In genomic region chr19:42312370-42312769, GRCh38 we compare ENCODE assay signal across 13 cellular contexts. TPM values are rescaled to one million over a fixed set of nuclear protein-coding genes. Genes with fewer than 3 reads are reported as not detected.
DNase-seq lines count a peak whose midpoint lies in the region; ATAC-seq and TF ChIP-seq lines count a peak whose summit lies in the region.
"Had no signal": no experiment of that assay in that cellular context is flagged by ENCODE, and none has a peak within 500 bp of the region (broad histone marks: within the 10 kb centered on the region; RNA-seq: fewer than 3 reads in every experiment).

No MANE protein-coding gene starts in this region.

- H3K27me3 ChIP-seq in DOHH2 (ENCODE audit: control insufficient read depth, low read length) (peaks cover 25% of the 10 kb centered on the region), Karpas-422 (ENCODE audit: low read length) (no peaks in the 10 kb centered on the region), neural progenitor cell (peaks cover 50% of the 10 kb centered on the region), body of pancreas (no peaks in the 10 kb centered on the region), left ventricle myocardium inferior (ENCODE audit: low read depth) (peaks cover 63% of the 10 kb centered on the region)
- H3K27me3 ChIP-seq: vagina had no signal

- ATAC-seq in body of pancreas: no peak

- intact Hi-C loops in body of pancreas (cut with DNase I) (no loop called here), left ventricle myocardium inferior (cut with micrococcal nuclease) (no loop called here)

- H3K36me3 Mint-ChIP-seq in brain (no peaks in the 10 kb centered on the region), neural progenitor cell (peaks cover 2% of the 10 kb centered on the region)

- H3F3A ChIP-seq in DOHH2 (ENCODE audit: control insufficient read depth, insufficient read depth) (0 out of 2 replicates have a peak, but pooled peaks cover 5% of the 10 kb centered on the region), neural progenitor cell (ENCODE audit: low read depth) (peaks cover 8% of the 10 kb centered on the region)

- H3K27ac Mint-ChIP-seq in brain (peak overlapping the region in 3 of 5 experiments; percentile 66 to 87 (median 84)), neural progenitor cell (no peak overlapping the region)

- DNase-seq in Karpas-422 (no peak), neural progenitor cell (ENCODE audit: low spot score) (no peak), islet precursor cell (no peak), body of pancreas (no peak), left ventricle myocardium inferior (no peak)
- DNase-seq: heart left ventricle, NCI-H2029 treated with DMSO at 0.1 percent for 48 hours, T-helper 9 cell had no signal

- H3K4me3 Mint-ChIP-seq in brain: peak overlapping the region; percentile 85 to 89 (median 88)
- peak overlapping the region; percentile 88 for H3K4me3 Mint-ChIP-seq in neural progenitor cell

- no peaks in the 10 kb centered on the region for H3K9me3 Mint-ChIP-seq in brain
- H3K9me3 Mint-ChIP-seq in neural progenitor cell: no peaks in the 10 kb centered on the region

- H3K4me1 Mint-ChIP-seq in brain (peaks cover 34% of the 10 kb centered on the region), neural progenitor cell (peaks cover 11% of the 10 kb centered on the region)

- H3K4me2 ChIP-seq in DOHH2 (ENCODE audit: low read length) (peak overlapping the region; percentile 95), Karpas-422 (ENCODE audit: low read depth, low read length, poor library complexity, severe bottlenecking) (peak overlapping the region; percentile 88), neural progenitor cell (no peak overlapping the region)

- TF ChIP-seq POLR2A in body of pancreas (IDR thresholded peaks at IDR 0.05): no peak

- H3K9me3 ChIP-seq in DOHH2 (ENCODE audit: control insufficient read depth, insufficient read depth, low read length): no peaks in the 10 kb centered on the region
- H3K9me3 ChIP-seq in Karpas-422 (ENCODE audit: low read length): no peaks in the 10 kb centered on the region
- no peaks in the 10 kb centered on the region for H3K9me3 ChIP-seq in neural progenitor cell (ENCODE audit: low read depth)
- no peaks in the 10 kb centered on the region for H3K9me3 ChIP-seq in body of pancreas
- H3K9me3 ChIP-seq in left ventricle myocardium inferior (replicated peaks): no peaks in the 10 kb centered on the region
- H3K9me3 ChIP-seq: heart left ventricle, vagina had no signal

- H3K79me2 ChIP-seq in DOHH2 (ENCODE audit: control insufficient read depth, low read length) (no peaks in the 10 kb centered on the region), Karpas-422 (ENCODE audit: low read length) (no peaks in the 10 kb centered on the region), neural progenitor cell (ENCODE audit: low read depth) (no peaks in the 10 kb centered on the region)

- H3K36me3 ChIP-seq in DOHH2 (ENCODE audit: control insufficient read depth, low read length): no peaks in the 10 kb centered on the region
- no peaks in the 10 kb centered on the region for H3K36me3 ChIP-seq in Karpas-422 (ENCODE audit: insufficient read depth, low read length)
- H3K36me3 ChIP-seq in neural progenitor cell: no peaks in the 10 kb centered on the region
- H3K36me3 ChIP-seq in body of pancreas (replicated peaks in 1 of 2; ENCODE audit: insufficient read depth in 1 of 2, low read depth in 2 of 2): no peaks in the 10 kb centered on the region
- no peaks in the 10 kb centered on the region for H3K36me3 ChIP-seq in left ventricle myocardium inferior
- H3K36me3 ChIP-seq: heart left ventricle, vagina had no signal

- H2AFZ ChIP-seq in Karpas-422 (ENCODE audit: low read length): no peak overlapping the region
- no peak overlapping the region for H2AFZ ChIP-seq in neural progenitor cell (replicated peaks)

- H3K4me3 ChIP-seq in DOHH2 (ENCODE audit: low read length) (peak overlapping the region; percentile 86), Karpas-422 (ENCODE audit: low read length) (peak overlapping the region; percentile 79; the same call in 1 of the 2 replicates), neural progenitor cell (no peak overlapping the region), body of pancreas (no peak overlapping the region), left ventricle myocardium inferior (no peak overlapping the region)

- 71 to 92% methylated on average over 3 to 5 of the region's 5 CpGs for WGBS in body of pancreas, 2 donors

- no peak overlapping the region for H3K27ac ChIP-seq in DOHH2 (ENCODE audit: low read depth, low read length)
- H3K27ac ChIP-seq in Karpas-422 (ENCODE audit: low read length): no peak overlapping the region
- H3K27ac ChIP-seq in neural progenitor cell: no peak overlapping the region
- H3K27ac ChIP-seq in body of pancreas: no peak overlapping the region
- H3K27ac ChIP-seq in left ventricle myocardium inferior (replicated peaks): no peak overlapping the region
- H3K27ac ChIP-seq: heart left ventricle, vagina had no signal

- H3K9me2 ChIP-seq in DOHH2 (replicated peaks; ENCODE audit: control insufficient read depth, low read length) (no peaks in the 10 kb centered on the region), Karpas-422 (replicated peaks; ENCODE audit: insufficient read depth, low read length) (no peaks in the 10 kb centered on the region)

- H3K9ac ChIP-seq in Karpas-422 (ENCODE audit: low read length) (0 out of 2 replicates have a peak overlapping the region, but pooled peaks have one; percentile 74), neural progenitor cell (no peak overlapping the region)

- TF ChIP-seq CTCF in DOHH2 (IDR thresholded peaks at IDR 0.05; ENCODE audit: low read depth, low read length, poor library complexity, severe bottlenecking): no peak
- no peak for TF ChIP-seq CTCF in brain (conservative IDR thresholded peaks at IDR 0.05)
- TF ChIP-seq CTCF in neural progenitor cell (IDR thresholded peaks at IDR 0.05): no peak
- no peak for TF ChIP-seq CTCF in body of pancreas (IDR thresholded peaks at IDR 0.05)
- TF ChIP-seq CTCF in left ventricle myocardium inferior (IDR thresholded peaks at IDR 0.05; ENCODE audit: borderline replicate concordance): no peak

- H3K27me3 Mint-ChIP-seq in brain (no peaks in the 10 kb centered on the region), neural progenitor cell (ENCODE audit: insufficient read depth, low read depth) (peaks cover 26% of the 10 kb centered on the region)

- H4K20me1 ChIP-seq in DOHH2 (ENCODE audit: control insufficient read depth, insufficient read depth, low read depth, low read length) (no peaks in the 10 kb centered on the region), Karpas-422 (ENCODE audit: insufficient read depth, low read depth, low read length) (no peaks in the 10 kb centered on the region), neural progenitor cell (ENCODE audit: low read depth) (peaks cover 8% of the 10 kb centered on the region)

- peaks cover 36% of the 10 kb centered on the region for H3K4me1 ChIP-seq in DOHH2 (ENCODE audit: control insufficient read depth, low read length)
- peaks cover 28% of the 10 kb centered on the region for H3K4me1 ChIP-seq in Karpas-422 (ENCODE audit: low read length)
- H3K4me1 ChIP-seq in neural progenitor cell: no peaks in the 10 kb centered on the region
- H3K4me1 ChIP-seq in body of pancreas: peaks cover 15% of the 10 kb centered on the region
- H3K4me1 ChIP-seq in left ventricle myocardium inferior: peaks cover 14% of the 10 kb centered on the region

RNA-seq across cellular contexts. Expression of gene TMEM145, which starts 0.7 kb away (rescaled TPM):
- total RNA-seq in Karpas-422 (2014; rRNA removed; shearing (Covaris generic); ENCODE audit: low replicate concordance): 18.7 and 30.5 TPM in 2 replicates
- 17.6 TPM for polyA plus RNA-seq in brain (ENCODE audit: insufficient read depth, low read depth, low replicate concordance)
- total RNA-seq in neural progenitor cell (ENCODE audit: low replicate concordance) (0.37 and 6.6 TPM in 2 replicates), body of pancreas (not detected), left ventricle myocardium inferior (0.36 TPM)
- total RNA-seq: G401, LHCN-M2, vagina had no signal

RNA-seq across cellular contexts. Expression of gene PAFAH1B3, which starts 9.9 kb away (rescaled TPM):
- total RNA-seq in Karpas-422 (2014; rRNA removed; shearing (Covaris generic); ENCODE audit: low replicate concordance): 66.2 and 102 TPM in 2 replicates
- 216 TPM for polyA plus RNA-seq in brain (ENCODE audit: insufficient read depth, low read depth, low replicate concordance)
- total RNA-seq in neural progenitor cell (ENCODE audit: low replicate concordance): 63.2 and 106 TPM in 2 replicates
- total RNA-seq in body of pancreas: 10 to 100 TPM in 1 of 2 donors, 1 to 10 TPM in 1; 7.9 to 12.5 TPM
- 2.1 TPM for total RNA-seq in left ventricle myocardium inferior

RNA-seq across cellular contexts. Expression of gene PRR19, which starts 10.4 kb away (rescaled TPM):
- 0.25 and 1.2 TPM in 2 replicates for total RNA-seq in Karpas-422 (2014; rRNA removed; shearing (Covaris generic); ENCODE audit: low replicate concordance)
- polyA plus RNA-seq in brain (ENCODE audit: insufficient read depth, low read depth, low replicate concordance): 5.9 TPM
- total RNA-seq in neural progenitor cell (ENCODE audit: low replicate concordance): 1.0 TPM in 2 replicates
- under 1 TPM in 1 of 2 donors, not detected in 1; 0.52 TPM for total RNA-seq in body of pancreas
- not detected for total RNA-seq in left ventricle myocardium inferior
- total RNA-seq: vagina had no signal

RNA-seq across cellular contexts. Expression of gene MEGF8, which starts 13.1 kb away (rescaled TPM):
- 6.5 and 15.9 TPM in 2 replicates for total RNA-seq in Karpas-422 (2014; rRNA removed; shearing (Covaris generic); ENCODE audit: low replicate concordance)
- polyA plus RNA-seq in brain (ENCODE audit: insufficient read depth, low read depth, low replicate concordance): 36.5 TPM
- 7.3 and 21.4 TPM in 2 replicates for total RNA-seq in neural progenitor cell (ENCODE audit: low replicate concordance)
- 10 to 100 TPM in 1 of 2 donors, 1 to 10 TPM in 1; 9.9 to 24.1 TPM for total RNA-seq in body of pancreas
- 34.3 TPM for total RNA-seq in left ventricle myocardium inferior

RNA-seq across cellular contexts. Expression of gene CIC, which starts 43.3 kb away (rescaled TPM):
- total RNA-seq in Karpas-422 (2014; rRNA removed; shearing (Covaris generic); ENCODE audit: low replicate concordance): 25.0 and 30.6 TPM in 2 replicates
- 77.9 TPM for polyA plus RNA-seq in brain (ENCODE audit: insufficient read depth, low read depth, low replicate concordance)
- total RNA-seq in neural progenitor cell (ENCODE audit: low replicate concordance): 5.2 and 28.1 TPM in 2 replicates
- total RNA-seq in body of pancreas: 10 to 100 TPM; 40.5 to 61.0 TPM
- 33.3 TPM for total RNA-seq in left ventricle myocardium inferior

Comparison
In these comparisons a context has a peak if more than half of its experiments do, and no peak if none do; other contexts are left out.
1. H3K4me3 ChIP-seq: peak in DOHH2 (single experiment) and Karpas-422 (single experiment); none in neural progenitor cell (single experiment), body of pancreas (0 of 2) and left ventricle myocardium inferior (single experiment).